ENCODE assay signal across 16 cellular contexts in the genomic region with DNA sequence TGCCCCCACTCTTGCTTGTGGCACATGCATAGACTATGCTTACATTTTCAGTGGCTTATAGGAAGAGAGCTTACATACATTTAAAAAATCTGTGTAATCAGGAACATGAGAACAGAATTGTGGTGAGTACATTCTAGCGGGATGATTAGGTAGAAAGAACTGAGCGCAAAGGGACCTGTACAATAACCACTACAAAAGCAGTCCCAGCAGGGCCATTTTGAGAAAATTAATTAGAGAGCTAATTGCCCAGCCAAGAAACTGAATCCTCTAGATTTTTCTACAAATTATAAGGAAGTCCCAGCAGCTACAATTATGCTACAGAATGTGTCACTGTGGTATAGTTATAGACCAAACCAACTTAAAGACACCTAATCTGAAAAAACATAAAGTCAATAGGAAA.
DNase-seq lines count a peak whose midpoint lies in the region; ATAC-seq and TF ChIP-seq lines count a peak whose summit lies in the region.
"Had no signal": no experiment of that assay in that cellular context is flagged by ENCODE, and none has a peak within 500 bp of the region (broad histone marks: within the 10 kb centered on the region; RNA-seq: fewer than 3 reads in every experiment).

No MANE protein-coding gene starts in this region.

- no peak for ATAC-seq in effector memory CD8-positive, alpha-beta T cell (replicated peaks)
- no peak for ATAC-seq in stimulated activated naive CD8-positive, alpha-beta T cell treated with anti-CD3 and anti-CD28 coated beads, Interleukin-15, Interleukin-2, amounts not matched to agents 100 U/mL and 50 U/mL, for 24 hours
- no peak for ATAC-seq in activated naive CD8-positive, alpha-beta T cell treated with anti-CD3 and anti-CD28 coated beads, Interleukin-2, amount 50 U/mL, for 24 hours
- ATAC-seq in GM18511 (IDR thresholded peaks at IDR 0.05; ENCODE audit: unreplicated experiment): no peak
- ATAC-seq: HCT116 had no signal

- peaks cover 34% of the 10 kb centered on the region for H3K4me1 ChIP-seq in Loucy (ENCODE audit: insufficient read depth, low read length, poor library complexity, severe bottlenecking)

- H3K4me3 ChIP-seq in Loucy (ENCODE audit: low read length, poor library complexity, severe bottlenecking): no peak overlapping the region
- H3K4me3 ChIP-seq: BLaER1 treated with 17β-estradiol and CSF1 and Interleukin-3, amounts not matched to agents 10 nM and 100 nM had no signal

- H3K9ac ChIP-seq in Loucy (ENCODE audit: low read depth, low read length, poor library complexity, severe bottlenecking): no peak overlapping the region
- H3K9ac ChIP-seq: BLaER1 treated with 17β-estradiol and CSF1 and Interleukin-3, amounts not matched to agents 10 nM and 100 nM had no signal

- H3F3A ChIP-seq in Loucy (ENCODE audit: low read depth): no peaks in the 10 kb centered on the region

- peak overlapping the region; percentile 2; the same call in 1 of the 2 replicates for H2AFZ ChIP-seq in Loucy (ENCODE audit: low read length)

- H3K4me1 Mint-ChIP-seq in effector memory CD8-positive, alpha-beta T cell (ENCODE audit: low read depth in 2 of 2): peaks cover 6 to 26% of the 10 kb centered on the region in 2 donors
- H3K4me1 Mint-ChIP-seq in activated naive CD8-positive, alpha-beta T cell treated with anti-CD3 and anti-CD28 coated beads, Interleukin-2, amount 50 U/mL, for 24 hours: peaks cover 14% of the 10 kb centered on the region

- H3K27me3 Mint-ChIP-seq in effector memory CD8-positive, alpha-beta T cell: no peaks in the 10 kb centered on the region
- no peaks in the 10 kb centered on the region for H3K27me3 Mint-ChIP-seq in activated naive CD8-positive, alpha-beta T cell treated with anti-CD3 and anti-CD28 coated beads, Interleukin-2, amount 50 U/mL, for 24 hours
- H3K27me3 Mint-ChIP-seq: CD4-positive, CD25-positive, alpha-beta regulatory T cell had no signal

- no peak for TF ChIP-seq CTCF in Loucy (conservative IDR thresholded peaks at IDR 0.05; ENCODE audit: low read length)

- H3K9me2 ChIP-seq in Loucy (replicated peaks; ENCODE audit: low read depth, low read length): no peaks in the 10 kb centered on the region

- no peaks in the 10 kb centered on the region for H3K27me3 ChIP-seq in Loucy (ENCODE audit: insufficient read depth, low read length, poor library complexity, severe bottlenecking)
- H3K27me3 ChIP-seq: BLaER1 treated with 17β-estradiol and CSF1 and Interleukin-3, amounts not matched to agents 10 nM and 100 nM had no signal

- peak; percentile 27 for DNase-seq in NCI-H748 (lab: John Stamatoyannopoulos, UW; ENCODE audit: unreplicated experiment)
- DNase-seq in NCI-H748 treated with DMSO at 0.1 percent for 48 hours (lab: John Stamatoyannopoulos, UW): no peak
- no peak for DNase-seq in effector memory CD8-positive, alpha-beta T cell
- DNase-seq in stimulated activated naive CD8-positive, alpha-beta T cell treated with anti-CD3 and anti-CD28 coated beads, Interleukin-15, Interleukin-2, amounts not matched to agents 100 U/mL and 50 U/mL, for 24 hours: no peak
- no peak for DNase-seq in activated naive CD8-positive, alpha-beta T cell treated with anti-CD3 and anti-CD28 coated beads, Interleukin-2, amount 50 U/mL, for 24 hours
- DNase-seq: 8988T; ACHN; CD4-positive, CD25-positive, alpha-beta regulatory T cell; DMS153; DMS79 treated with DMSO at 0.1 percent for 48 hours; GF-D8; KBM-7 had no signal

- peak overlapping the region; percentile 49 for H3K4me2 ChIP-seq in Loucy (ENCODE audit: low read depth, low read length, poor library complexity, severe bottlenecking)

- no peaks in the 10 kb centered on the region for H3K9me3 ChIP-seq in Loucy (ENCODE audit: insufficient read depth, low read depth, low read length)
- H3K9me3 ChIP-seq: BLaER1 treated with 17β-estradiol and CSF1 and Interleukin-3, amounts not matched to agents 10 nM and 100 nM had no signal

- H3K79me2 ChIP-seq in Loucy (ENCODE audit: insufficient read depth, low read length): no peaks in the 10 kb centered on the region

- no peaks in the 10 kb centered on the region for H4K20me1 ChIP-seq in Loucy (ENCODE audit: insufficient read depth, low read length, poor library complexity, severe bottlenecking)
- H4K20me1 ChIP-seq: BLaER1 treated with 17β-estradiol and CSF1 and Interleukin-3, amounts not matched to agents 10 nM and 100 nM had no signal

- H3K9me3 Mint-ChIP-seq in effector memory CD8-positive, alpha-beta T cell: peaks cover 0 to 1% of the 10 kb centered on the region in 2 donors
- no peaks in the 10 kb centered on the region for H3K9me3 Mint-ChIP-seq in activated naive CD8-positive, alpha-beta T cell treated with anti-CD3 and anti-CD28 coated beads, Interleukin-2, amount 50 U/mL, for 24 hours

- H3K27ac Mint-ChIP-seq in effector memory CD8-positive, alpha-beta T cell: peak overlapping the region; percentile 64 to 65
- no peak overlapping the region for H3K27ac Mint-ChIP-seq in activated naive CD8-positive, alpha-beta T cell treated with anti-CD3 and anti-CD28 coated beads, Interleukin-2, amount 50 U/mL, for 24 hours

- no peaks in the 10 kb centered on the region for H3K36me3 ChIP-seq in Loucy (ENCODE audit: insufficient read depth, low read length)
- H3K36me3 ChIP-seq: BLaER1 treated with 17β-estradiol and CSF1 and Interleukin-3, amounts not matched to agents 10 nM and 100 nM had no signal

- H3K36me3 Mint-ChIP-seq in effector memory CD8-positive, alpha-beta T cell (ENCODE audit: insufficient read depth): peaks cover 4% of the 10 kb centered on the region
- H3K36me3 Mint-ChIP-seq in activated naive CD8-positive, alpha-beta T cell treated with anti-CD3 and anti-CD28 coated beads, Interleukin-2, amount 50 U/mL, for 24 hours (ENCODE audit: low read depth): no peaks in the 10 kb centered on the region
- H3K36me3 Mint-ChIP-seq: CD4-positive, CD25-positive, alpha-beta regulatory T cell had no signal

- H3K4me3 Mint-ChIP-seq in effector memory CD8-positive, alpha-beta T cell: no peak overlapping the region
- H3K4me3 Mint-ChIP-seq in activated naive CD8-positive, alpha-beta T cell treated with anti-CD3 and anti-CD28 coated beads, Interleukin-2, amount 50 U/mL, for 24 hours: no peak overlapping the region
- H3K4me3 Mint-ChIP-seq: CD4-positive, CD25-positive, alpha-beta regulatory T cell had no signal
